ENCODE assay signal across 8 cellular contexts in genomic region chr1:50605186-50605875, GRCh38.
A peak's percentile ranks its signal among the peaks of the same experiment; 100 is the strongest.
DNase-seq lines count a peak whose midpoint lies in the region; ATAC-seq and TF ChIP-seq lines count a peak whose summit lies in the region.

No MANE protein-coding gene starts in this region.

- H3K9me3 ChIP-seq in HCT116 (ENCODE audit: control insufficient read depth in 1 of 2, insufficient read depth in 1 of 2, low read depth in 1 of 2, low read length in 2 of 2): no peaks in the 10 kb centered on the region

- no peak for TF ChIP-seq POLR2A in HCT116 (IDR thresholded peaks at IDR 0.05; ENCODE audit: borderline replicate concordance, extremely low read depth, insufficient read depth, insufficient read length)

- intact Hi-C loops in HCT116 (cut with micrococcal nuclease): loop anchor here (1.0 kb wide), 1 partner anchor 237 kb away; no protein-coding TSS in a partner anchor

- no peaks in the 10 kb centered on the region for H3K79me2 ChIP-seq in HCT116 (ENCODE audit: insufficient read depth, low read length)

- no peak overlapping the region for H3K4me2 ChIP-seq in HCT116 (ENCODE audit: low read length)

- DNase-seq in DMS 273 treated with DMSO at 0.1 percent for 48 hours (lab: John Stamatoyannopoulos, UW): peak; percentile 24
- DNase-seq in HCT116 (ENCODE audit: low read depth, low spot score): peak; percentile 27
- peak; percentile 29 for DNase-seq in NCI-H226
- peak; percentile 59 for DNase-seq in cardiac fibroblast (ENCODE audit: low read depth in 2 of 2)
- DNase-seq in neural crest cell (ENCODE audit: low read depth, low spot score): no peak
- DNase-seq in stimulated activated CD8-positive, alpha-beta memory T cell treated with anti-CD3 and anti-CD28 coated beads, Interleukin-4, amount 100 ng/mL, for 48 hours: no peak
- DNase-seq in occipital lobe (lab: John Stamatoyannopoulos, UW): no peak

- no peaks in the 10 kb centered on the region for H3K27me3 ChIP-seq in HCT116 (ENCODE audit: insufficient read depth, low read length)

- POLR2A ChIA-PET in HCT116 (lab: Charles Lee): interaction anchor here (1.3 kb wide), 1 partner anchor 15 kb away, joined by 3 read pairs; no protein-coding TSS in a partner anchor

- H3K4me1 Mint-ChIP-seq in neural crest cell: no peaks in the 10 kb centered on the region

- peaks cover 9 to 19% of the 10 kb centered on the region in 2 experiments; a peak in 3 of 4 replicates for H3K4me1 ChIP-seq in HCT116 (ENCODE audit: control insufficient read depth in 1 of 2, insufficient read depth in 2 of 2, low read length in 2 of 2)

- peak; percentile 59 to 72 (median 68); a peak in 5 of 6 replicates for TF ChIP-seq CTCF in HCT116 (IDR thresholded peaks at IDR 0.05 in 2 of 3, conservative IDR thresholded peaks at IDR 0.05 in 1 of 3; ENCODE audit: borderline replicate concordance in 1 of 3, insufficient read depth in 1 of 3, low read depth in 2 of 3, low read length in 2 of 3)
- TF ChIP-seq CTCF in cardiac fibroblast (IDR thresholded peaks at IDR 0.05; ENCODE audit: low read depth, low read length): peak; percentile 63
- peak; percentile 70 for TF ChIP-seq CTCF in neural crest cell (conservative IDR thresholded peaks at IDR 0.05)

- no peaks in the 10 kb centered on the region for H3K27me3 Mint-ChIP-seq in neural crest cell (ENCODE audit: low read depth)

- H3K27ac Mint-ChIP-seq in neural crest cell (ENCODE audit: unreplicated experiment): no peak overlapping the region

- no peaks in the 10 kb centered on the region for H3K36me3 Mint-ChIP-seq in neural crest cell (ENCODE audit: low read depth)

- TF ChIP-seq RAD21 in HCT116 (IDR thresholded peaks at IDR 0.05; ENCODE audit: low read depth): peak; percentile 74

- H2AFZ ChIP-seq in HCT116 (ENCODE audit: low read depth, low read length, poor library complexity, severe bottlenecking): no peak overlapping the region

- no TSS peak for BruUV-seq in HCT116 (replicated peaks; lab: Mats Ljungman, UMichigan)

- RAD21 ChIA-PET in HCT116 (lab: Charles Lee; ENCODE audit: low non-redundant PET in 1 of 2, low total read pairs in 2 of 2, uncharacterized antibody in 2 of 2, unreplicated experiment in 2 of 2): no interaction called here

- no peak overlapping the region for H3K9ac ChIP-seq in HCT116 (ENCODE audit: low read length)

- no peaks in the 10 kb centered on the region for H3K9me2 ChIP-seq in HCT116 (ENCODE audit: insufficient read depth)

- CTCF ChIA-PET in HCT116 (lab: Charles Lee): interaction anchor here (0.6 to 4.0 kb wide), 10 partner anchors 8 to 237 kb away, joined by 3 to 22 read pairs (median 6); no protein-coding TSS in a partner anchor

- ATAC-seq in HCT116 (peak; percentile 86), GM18858 (IDR thresholded peaks at IDR 0.05; ENCODE audit: unreplicated experiment) (no peak)

- H3K4me3 ChIP-seq in HCT116 (replicated peaks in 1 of 2; ENCODE audit: low read depth in 1 of 2, low read length in 2 of 2) (no peak overlapping the region), cardiac fibroblast (replicated peaks in 1 of 2; ENCODE audit: low read depth in 2 of 2, low read length in 2 of 2) (no peak overlapping the region)

- no peaks in the 10 kb centered on the region for H4K20me1 ChIP-seq in HCT116 (ENCODE audit: insufficient read depth)

- no peak overlapping the region for H3K4me3 Mint-ChIP-seq in neural crest cell

- no peak overlapping the region for H3K27ac ChIP-seq in HCT116 (ENCODE audit: low read depth, low read length)

- no peaks in the 10 kb centered on the region for H3K36me3 ChIP-seq in HCT116 (ENCODE audit: control insufficient read depth in 1 of 2, insufficient read depth in 2 of 2, low read length in 2 of 2)

- no peaks in the 10 kb centered on the region for H3K9me3 Mint-ChIP-seq in neural crest cell

TF ChIP-seq in HCT116, 20 proteins besides CTCF, POLR2A, EP300 and RAD21:
- TF ChIP-seq, protein P1, sequence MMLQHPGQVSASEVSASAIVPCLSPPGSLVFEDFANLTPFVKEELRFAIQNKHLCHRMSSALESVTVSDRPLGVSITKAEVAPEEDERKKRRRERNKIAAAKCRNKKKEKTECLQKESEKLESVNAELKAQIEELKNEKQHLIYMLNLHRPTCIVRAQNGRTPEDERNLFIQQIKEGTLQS (IDR thresholded peaks at IDR 0.05): no peak
- TF ChIP-seq POLR2AphosphoS5 (IDR thresholded peaks at IDR 0.05; ENCODE audit: low read depth, low read length) (no peak), ZFX (IDR thresholded peaks at IDR 0.05) (no peak), SIN3A (IDR thresholded peaks at IDR 0.05; ENCODE audit: low read depth) (no peak), YY1 (IDR thresholded peaks at IDR 0.05; ENCODE audit: extremely low read depth, insufficient replicate concordance, low read depth, low read length) (no peak), EZH2phosphoT487 (IDR thresholded peaks at IDR 0.05; ENCODE audit: borderline replicate concordance) (no peak), ELF1 (IDR thresholded peaks at IDR 0.05; ENCODE audit: borderline replicate concordance, low read depth) (no peak), REST (IDR thresholded peaks at IDR 0.05; ENCODE audit: low read depth) (no peak), CBX3 (IDR thresholded peaks at IDR 0.05; ENCODE audit: low read depth) (no peak), ZNF274 (IDR thresholded peaks at IDR 0.05; ENCODE audit: low read depth, low read length) (no peak), CEBPB (IDR thresholded peaks at IDR 0.05; ENCODE audit: low read depth) (no peak), ZBTB33 (IDR thresholded peaks at IDR 0.05; ENCODE audit: extremely low read depth, insufficient replicate concordance, low read length) (no peak), MAX (IDR thresholded peaks at IDR 0.05) (no peak), EGR1 (IDR thresholded peaks at IDR 0.05; ENCODE audit: low read depth) (no peak), FOSL1 (IDR thresholded peaks at IDR 0.05; ENCODE audit: low read depth) (no peak), SRF (IDR thresholded peaks at IDR 0.05; ENCODE audit: low read depth) (no peak), EZH2 (IDR thresholded peaks at IDR 0.05) (no peak), TCF7L2 (IDR thresholded peaks at IDR 0.05; ENCODE audit: borderline replicate concordance, extremely low read depth, insufficient read depth, insufficient read length) (no peak)

Comparison
In these comparisons a context has a peak if more than half of its experiments do, and no peak if none do; other contexts are left out.
1. DNase-seq: peak in DMS 273 treated with DMSO at 0.1 percent for 48 hours (single experiment), HCT116 (single experiment), NCI-H226 (single experiment) and cardiac fibroblast (2 of 2); none in neural crest cell (single experiment), stimulated activated CD8-positive, alpha-beta memory T cell treated with anti-CD3 and anti-CD28 coated beads, Interleukin-4, amount 100 ng/mL, for 48 hours (single experiment) and occipital lobe (single experiment).
2. Peak in every context shown above with its lines, with median percentiles within 50 percentile points of each other: CTCF ChIP-seq.